In genomic region chr15:78925956-78926743, GRCh38 we compare ENCODE assay signal across 25 cellular contexts. TPM values are rescaled to one million over a fixed set of nuclear protein-coding genes. Genes with fewer than 3 reads are reported as not detected.
DNase-seq lines count a peak whose midpoint lies in the region; ATAC-seq and TF ChIP-seq lines count a peak whose summit lies in the region.
"Had no signal": no experiment of that assay in that cellular context is flagged by ENCODE, and none has a peak within 500 bp of the region (broad histone marks: within the 10 kb centered on the region; RNA-seq: fewer than 3 reads in every experiment).

No MANE protein-coding gene starts in this region.

- H3K36me3 ChIP-seq in OCI-LY1 (ENCODE audit: insufficient read depth, low read length), result peaks cover 60% of the 10 kb centered on the region
- peaks cover 0 to 100% (median 66%) of the 10 kb centered on the region in 6 donors for H3K36me3 ChIP-seq in spleen

- no peaks in the 10 kb centered on the region for H3K79me2 ChIP-seq in OCI-LY1 (ENCODE audit: insufficient read depth, low read length)

- no peak for ATAC-seq in HG02588 (IDR thresholded peaks at IDR 0.05; ENCODE audit: unreplicated experiment)
- ATAC-seq: activated CD4-positive, CD25-positive, alpha-beta regulatory T cell treated with anti-CD3 and anti-CD28 coated beads, Interleukin-2, amount 50 U/mL, for 24 hours; activated CD8-positive, alpha-beta T cell treated with anti-CD3 and anti-CD28 coated beads for 36 hours had no signal

- H3K27ac Mint-ChIP-seq in dendritic cell treated with granulocyte-macrophage colony-stimulating factor and Interleukin-4, amounts not matched to agents 40 ng/mL and 50 ng/mL, for 4 days, result peak overlapping the region; percentile 79
- H3K27ac Mint-ChIP-seq in Calu3 (ENCODE audit: unreplicated experiment), result no peak overlapping the region
- H3K27ac Mint-ChIP-seq: activated CD8-positive, alpha-beta T cell treated with anti-CD3 and anti-CD28 coated beads for 36 hours; immature natural killer cell; mesothelial cell of epicardium had no signal

- no peaks in the 10 kb centered on the region for H3K27me3 Mint-ChIP-seq in dendritic cell treated with granulocyte-macrophage colony-stimulating factor and Interleukin-4, amounts not matched to agents 40 ng/mL and 50 ng/mL, for 4 days
- H3K27me3 Mint-ChIP-seq in Calu3 (ENCODE audit: unreplicated experiment), result no peaks in the 10 kb centered on the region
- H3K27me3 Mint-ChIP-seq: activated CD8-positive, alpha-beta T cell treated with anti-CD3 and anti-CD28 coated beads for 36 hours; CD4-positive, CD25-positive, alpha-beta regulatory T cell; naive thymus-derived CD4-positive, alpha-beta T cell had no signal

- peak; percentile 50 for DNase-seq in spleen
- DNase-seq in COR-L47 (lab: John Stamatoyannopoulos, UW), result no peak
- no peak for DNase-seq in Calu3
- DNase-seq: activated CD8-positive, alpha-beta T cell treated with anti-CD3 and anti-CD28 coated beads for 36 hours; CD4-positive, CD25-positive, alpha-beta regulatory T cell; foreskin melanocyte; GF-D8; immature natural killer cell; left ventricle myocardium inferior; naive thymus-derived CD4-positive, alpha-beta T cell; NCI-H1105; NCI-H1930; Right ventricle myocardium superior; stimulated activated CD4-positive, alpha-beta T cell treated with anti-CD3 and anti-CD28 coated beads, Interleukin-2, amount 100 ng/mL, for 48 hours; stimulated activated naive CD4-positive, alpha-beta T cell; SW 1271 had no signal

- H3F3A ChIP-seq in OCI-LY1 (ENCODE audit: insufficient read depth, low read length), result no peaks in the 10 kb centered on the region

- no peaks in the 10 kb centered on the region for H3K9me3 ChIP-seq in OCI-LY1 (ENCODE audit: low read length)
- no peaks in the 10 kb centered on the region for H3K9me3 ChIP-seq in spleen
- H3K9me3 ChIP-seq: adrenal gland, esophagus muscularis mucosa, left ventricle myocardium inferior had no signal

- no peak overlapping the region for H2AFZ ChIP-seq in OCI-LY1 (ENCODE audit: low read length)

- H3K4me1 Mint-ChIP-seq in dendritic cell treated with granulocyte-macrophage colony-stimulating factor and Interleukin-4, amounts not matched to agents 40 ng/mL and 50 ng/mL, for 4 days (ENCODE audit: low read depth), result peaks cover 93% of the 10 kb centered on the region
- H3K4me1 Mint-ChIP-seq in Calu3 (ENCODE audit: low read depth, unreplicated experiment), result peaks cover 4% of the 10 kb centered on the region
- H3K4me1 Mint-ChIP-seq: CD4-positive, CD25-positive, alpha-beta regulatory T cell had no signal

- H3K9me3 Mint-ChIP-seq in dendritic cell treated with granulocyte-macrophage colony-stimulating factor and Interleukin-4, amounts not matched to agents 40 ng/mL and 50 ng/mL, for 4 days, result no peaks in the 10 kb centered on the region
- H3K9me3 Mint-ChIP-seq in Calu3 (ENCODE audit: low read depth, unreplicated experiment), result no peaks in the 10 kb centered on the region
- H3K9me3 Mint-ChIP-seq: activated CD8-positive, alpha-beta T cell treated with anti-CD3 and anti-CD28 coated beads for 36 hours; CD4-positive, CD25-positive, alpha-beta regulatory T cell; immature natural killer cell; mesothelial cell of epicardium; naive thymus-derived CD4-positive, alpha-beta T cell had no signal

- H3K27me3 ChIP-seq in OCI-LY1 (ENCODE audit: insufficient read depth, low read length) (no peaks in the 10 kb centered on the region), spleen (replicated peaks in 1 of 7) (no peaks in the 10 kb centered on the region)
- H3K27me3 ChIP-seq: adrenal gland, esophagus muscularis mucosa had no signal

- BruUV-seq in Calu3 (replicated peaks; lab: Mats Ljungman, UMichigan), result no TSS peak

- no peak overlapping the region for H3K9ac ChIP-seq in OCI-LY1 (ENCODE audit: low read length)

- H3K4me3 Mint-ChIP-seq in dendritic cell treated with granulocyte-macrophage colony-stimulating factor and Interleukin-4, amounts not matched to agents 40 ng/mL and 50 ng/mL, for 4 days, result no peak overlapping the region
- no peak overlapping the region for H3K4me3 Mint-ChIP-seq in Calu3 (ENCODE audit: low read depth, unreplicated experiment)
- H3K4me3 Mint-ChIP-seq: activated CD8-positive, alpha-beta T cell treated with anti-CD3 and anti-CD28 coated beads for 36 hours; CD4-positive, CD25-positive, alpha-beta regulatory T cell; immature natural killer cell; mesothelial cell of epicardium; naive thymus-derived CD4-positive, alpha-beta T cell had no signal

- H3K4me3 ChIP-seq in OCI-LY1 (ENCODE audit: low read depth, low read length, poor library complexity, severe bottlenecking) (no peak overlapping the region), spleen (no peak overlapping the region)
- H3K4me3 ChIP-seq: adrenal gland, esophagus muscularis mucosa, left ventricle myocardium inferior, smooth muscle cell had no signal

- H3K36me3 Mint-ChIP-seq in dendritic cell treated with granulocyte-macrophage colony-stimulating factor and Interleukin-4, amounts not matched to agents 40 ng/mL and 50 ng/mL, for 4 days (ENCODE audit: low read depth), result peaks cover 100% of the 10 kb centered on the region
- H3K36me3 Mint-ChIP-seq in Calu3 (ENCODE audit: insufficient read depth, unreplicated experiment), result peaks cover 66% of the 10 kb centered on the region

- no peak for TF ChIP-seq POLR2A in spleen (IDR thresholded peaks at IDR 0.05)

- 87 to 97% (median 94%) methylated on average over 4 to 5 of the region's 5 CpGs for WGBS in spleen, 5 donors

- CTCF ChIA-PET in Calu3 (lab: Charles Lee), result interaction anchor here (0.6 to 1.0 kb wide), 2 partner anchors 29 to 53 kb away, joined by 3 read pairs; no protein-coding TSS in a partner anchor

- intact Hi-C loops in dendritic cell treated with granulocyte-macrophage colony-stimulating factor and Interleukin-4, amounts not matched to agents 40 ng/mL and 50 ng/mL, for 4 days (cut with micrococcal nuclease), result no loop called here
- intact Hi-C loops in spleen (cut with DNase I; ENCODE audit: low total_unique reads), result no loop called here
- intact Hi-C loops in Calu3 (cut with micrococcal nuclease; ENCODE audit: unreplicated experiment), result no loop called here

- H3K9me2 ChIP-seq in OCI-LY1 (ENCODE audit: low read depth, low read length), result no peaks in the 10 kb centered on the region

- peak overlapping the region; percentile 60 for H3K27ac ChIP-seq in OCI-LY1 (ENCODE audit: low read depth, low read length, poor library complexity, severe bottlenecking)
- peak overlapping the region in 2 of 8 donors; percentile 3 to 7 for H3K27ac ChIP-seq in spleen
- H3K27ac ChIP-seq: adrenal gland, esophagus muscularis mucosa, left ventricle myocardium inferior had no signal

- no peak overlapping the region for H3K4me2 ChIP-seq in OCI-LY1 (ENCODE audit: low read length)
- H3K4me2 ChIP-seq: smooth muscle cell had no signal

- peaks cover 29% of the 10 kb centered on the region for H3K4me1 ChIP-seq in OCI-LY1 (ENCODE audit: insufficient read depth, low read length, severe bottlenecking)
- peaks cover 0 to 28% (median 5%) of the 10 kb centered on the region in 6 donors for H3K4me1 ChIP-seq in spleen

- TF ChIP-seq CTCF in GM12872 (IDR thresholded peaks at IDR 0.05; ENCODE audit: insufficient read depth, low read depth, low read length) (0 out of 3 replicates have a peak, but pooled peaks have one; percentile 8), OCI-LY1 (IDR thresholded peaks at IDR 0.05; ENCODE audit: low read length) (peak; percentile 27; the same call in 1 of the 2 replicates), spleen (IDR thresholded peaks at IDR 0.05 in 8 of 11, conservative IDR thresholded peaks at IDR 0.05 in 3 of 11) (no peak), Calu3 (IDR thresholded peaks at IDR 0.05; ENCODE audit: unreplicated experiment) (no peak)

- no peaks in the 10 kb centered on the region for H4K20me1 ChIP-seq in OCI-LY1 (ENCODE audit: insufficient read depth, low read length)

RNA-seq across cellular contexts. Expression of gene CTSH, which starts 18.7 kb away (rescaled TPM):
- total RNA-seq in spleen (100 to 1,000 TPM; 112 to 336 (median 238) TPM), Calu3 (2022) (327 and 433 TPM in 2 replicates)
- 100 to 1,000 TPM; 372 to 381 (median 377) TPM for polyA plus RNA-seq in spleen

RNA-seq across cellular contexts. Expression of gene MORF4L1, which starts 53.5 kb away (rescaled TPM):
- 100 to 1,000 TPM; 191 to 271 (median 234) TPM for total RNA-seq in spleen
- polyA plus RNA-seq in spleen, result 100 to 1,000 TPM; 105 to 194 (median 154) TPM
- 324 and 335 TPM in 2 replicates for total RNA-seq in Calu3 (2022)

Comparison
In these comparisons a context has a peak if more than half of its experiments do, and no peak if none do; other contexts are left out.
1. CTCF ChIP-seq: peak in GM12872 (single experiment) and OCI-LY1 (single experiment); none in spleen (0 of 11) and Calu3 (single experiment).